10 cellular contexts compared by ENCODE assay signal in the genomic region with DNA sequence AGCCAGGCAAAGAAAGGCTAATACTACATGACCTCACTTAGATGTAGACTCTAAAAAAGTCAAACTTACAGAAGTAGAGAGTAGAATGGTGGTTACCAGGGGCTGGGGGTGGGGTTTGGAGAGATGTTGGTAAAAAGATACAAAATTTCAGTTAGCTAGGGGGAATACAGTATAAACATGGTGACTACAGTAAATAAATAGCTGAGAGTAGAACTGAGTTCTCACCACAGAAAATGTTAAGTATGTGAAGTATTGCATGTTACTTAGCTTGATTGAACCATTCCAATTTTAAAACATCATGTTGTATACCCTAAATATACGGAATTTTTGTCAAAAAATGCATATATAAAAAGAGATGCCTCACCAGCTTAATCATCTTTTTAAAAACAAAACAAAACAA.
DNase-seq lines count a peak whose midpoint lies in the region; ATAC-seq and TF ChIP-seq lines count a peak whose summit lies in the region.
"Had no signal": no experiment of that assay in that cellular context is flagged by ENCODE, and none has a peak within 500 bp of the region (broad histone marks: within the 10 kb centered on the region; RNA-seq: fewer than 3 reads in every experiment).

No MANE protein-coding gene starts in this region.

- no peaks in the 10 kb centered on the region for H3F3A ChIP-seq in MM.1S (ENCODE audit: insufficient read depth, low read length)

- H3K36me3 ChIP-seq in adipocyte (ENCODE audit: control insufficient read depth, insufficient read depth, low read length, severe bottlenecking) (no peaks in the 10 kb centered on the region), left lung (no peaks in the 10 kb centered on the region), MM.1S (replicated peaks; ENCODE audit: insufficient read depth, low read length) (no peaks in the 10 kb centered on the region)

- DNase-seq in AG08395 (ENCODE audit: low spot score) (peak; percentile 19), EL (peak; percentile 46), adipocyte (ENCODE audit: low read depth) (peak; percentile 67), left lung (no peak), left ventricle myocardium superior (no peak), MM.1S (no peak), midbrain (lab: John Stamatoyannopoulos, UW) (no peak), ACHN (no peak)
- DNase-seq: NCI-H1417, NCI-H526 had no signal

- no peak overlapping the region for H3K4me3 ChIP-seq in adipocyte (ENCODE audit: low read length)
- H3K4me3 ChIP-seq in left lung: no peak overlapping the region
- H3K4me3 ChIP-seq in MM.1S (ENCODE audit: low read length): no peak overlapping the region

- TF ChIP-seq CTCF in left lung (IDR thresholded peaks at IDR 0.05) (no peak), MM.1S (IDR thresholded peaks at IDR 0.05; ENCODE audit: low read length) (no peak)

- no peak overlapping the region for H3K4me2 ChIP-seq in MM.1S (ENCODE audit: low read depth, low read length)

- no peaks in the 10 kb centered on the region for H3K9me2 ChIP-seq in MM.1S (replicated peaks; ENCODE audit: insufficient read depth, low read length)

- H3K27me3 ChIP-seq in adipocyte (replicated peaks; ENCODE audit: control insufficient read depth, insufficient read depth, low read length) (no peaks in the 10 kb centered on the region), left lung (peaks cover 0 to 89% of the 10 kb centered on the region in 2 donors), MM.1S (replicated peaks; ENCODE audit: insufficient read depth, low read length) (no peaks in the 10 kb centered on the region)

- intact Hi-C loops in left lung (cut with DNase I): no loop called here
- intact Hi-C loops in left ventricle myocardium superior (cut with micrococcal nuclease): no loop called here

- in situ Hi-C loops in ACHN (cut with HindIII; ENCODE audit: low pct_ligation_motif_present, low pct_unique_long_range_greater_than_20kb, low sequenced_read_pairs): no loop called here

- H3K9me3 ChIP-seq in adipocyte (ENCODE audit: control insufficient read depth, low read length): no peaks in the 10 kb centered on the region
- H3K9me3 ChIP-seq in left lung: no peaks in the 10 kb centered on the region
- no peaks in the 10 kb centered on the region for H3K9me3 ChIP-seq in MM.1S (replicated peaks; ENCODE audit: insufficient read depth, low read length)

- no peaks in the 10 kb centered on the region for H4K20me1 ChIP-seq in MM.1S (ENCODE audit: insufficient read depth, low read length)

- ATAC-seq in left lung (peak; percentile 4), left ventricle myocardium superior (no peak)

- H3K79me2 ChIP-seq in MM.1S (ENCODE audit: low read length): peaks cover 35% of the 10 kb centered on the region; the same call in 1 of the 2 replicates

- peaks cover 7% of the 10 kb centered on the region for H3K4me1 ChIP-seq in adipocyte (ENCODE audit: control insufficient read depth, insufficient read depth, low read length)
- H3K4me1 ChIP-seq in left lung: peaks cover 7 to 37% of the 10 kb centered on the region in 2 donors
- no peaks in the 10 kb centered on the region for H3K4me1 ChIP-seq in MM.1S (ENCODE audit: low read length)

- H3K9ac ChIP-seq in adipocyte (ENCODE audit: low read length) (no peak overlapping the region), MM.1S (ENCODE audit: low read length) (no peak overlapping the region)

- no peak overlapping the region for H2AFZ ChIP-seq in MM.1S (ENCODE audit: low read length)

- H3K27ac ChIP-seq in left lung: peak overlapping the region; percentile 0 to 77
- H3K27ac ChIP-seq in MM.1S (ENCODE audit: low read length): no peak overlapping the region

Comparison
In these comparisons a context has a peak if more than half of its experiments do, and no peak if none do; other contexts are left out.
1. DNase-seq: peak in AG08395 (single experiment), EL (single experiment) and adipocyte (single experiment); none in left lung (0 of 2), left ventricle myocardium superior (single experiment), MM.1S (single experiment), midbrain (single experiment) and ACHN (single experiment).